Comparison of ENCODE assay signal across 7 cellular contexts in the genomic region with DNA sequence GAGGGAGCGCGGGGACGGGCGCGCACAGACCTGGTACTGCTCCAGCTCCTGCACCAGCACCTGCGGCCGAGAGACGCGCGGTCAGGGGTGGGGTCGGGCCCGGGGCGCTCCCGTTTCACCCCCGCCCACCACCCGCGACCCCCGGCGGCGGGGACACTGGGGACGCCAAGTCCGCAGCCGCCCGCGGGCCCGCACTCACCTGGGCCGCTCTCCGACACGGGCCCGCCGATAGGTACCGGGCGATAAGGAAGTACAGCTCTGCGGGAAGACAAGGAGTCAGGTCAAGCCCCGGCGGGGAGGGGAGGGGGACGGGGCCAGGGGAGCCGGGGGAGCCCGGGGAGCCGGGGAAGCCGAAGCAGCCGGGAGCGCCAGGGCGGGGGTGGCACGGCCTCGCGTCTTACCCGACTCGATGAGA.
DNase-seq lines count a peak whose midpoint lies in the region; ATAC-seq lines count a peak whose summit lies in the region.

No MANE protein-coding gene starts in this region.

- peak overlapping the region; percentile 93 for H3K27ac ChIP-seq in angular gyrus (ENCODE audit: low read depth, low read length)

- ATAC-seq in GM21786 (IDR thresholded peaks at IDR 0.05; ENCODE audit: unreplicated experiment): peak; percentile 2

- H3K4me3 ChIP-seq in GM08714 (ENCODE audit: low read length): peak overlapping the region; percentile 80

- DNase-seq in NCI-H1105 treated with DMSO at 0.1 percent for 48 hours (lab: John Stamatoyannopoulos, UW) (peak; percentile 31), iPS-NIHi11 (ENCODE audit: low spot score) (peak; percentile 26), COLO829 (ENCODE audit: low spot score) (no peak)
- DNase-seq in stimulated activated CD8-positive, alpha-beta memory T cell treated with anti-CD3 and anti-CD28 coated beads, Interleukin-12 subunit alpha, Interleukin-12 subunit beta, amount 100 ng/mL, for 1 hour (ENCODE audit: low read depth): peak; percentile 18
